ENCODE assay signal across 8 cellular contexts in the genomic region with DNA sequence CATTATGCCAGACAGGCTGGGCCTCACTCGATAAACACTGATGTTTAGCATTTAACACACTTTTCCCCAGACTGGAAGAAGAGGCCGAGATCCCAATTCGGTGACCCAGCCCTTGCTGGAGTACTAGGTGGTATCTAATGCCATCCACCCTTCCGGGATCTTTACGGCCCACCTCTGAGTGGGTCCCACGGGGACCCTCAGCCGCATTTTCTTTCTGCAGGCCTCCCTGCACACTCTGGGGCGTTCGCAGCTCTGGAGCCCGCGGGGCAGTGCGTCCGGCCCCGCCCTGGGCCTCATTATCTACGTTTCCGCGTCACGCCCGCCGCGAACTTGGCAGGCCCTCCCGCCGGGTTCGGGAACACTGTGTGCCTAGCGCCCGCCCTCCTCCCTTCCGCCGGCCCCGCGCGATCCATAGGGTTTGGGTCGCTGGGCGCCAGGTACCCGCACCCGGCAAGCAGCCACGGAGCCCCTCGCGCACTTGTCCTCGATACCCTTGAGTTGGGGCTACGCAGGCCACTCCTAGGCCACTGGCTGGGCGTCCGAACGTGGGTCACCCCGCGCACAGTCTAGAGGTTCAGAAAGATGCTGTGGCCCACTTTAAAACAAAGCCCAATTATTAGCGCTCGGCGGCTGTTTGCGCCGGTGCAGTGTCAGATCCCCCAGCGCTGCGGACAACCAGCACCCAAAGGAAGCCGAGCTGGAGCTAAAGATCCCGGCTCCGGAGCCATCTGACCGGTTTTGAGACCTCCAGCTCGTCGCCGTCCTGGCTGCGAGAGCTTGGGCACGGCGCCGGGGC. TPM values are rescaled to one million over a fixed set of nuclear protein-coding genes. Genes with fewer than 3 reads are reported as not detected.
DNase-seq lines count a peak whose midpoint lies in the region; ATAC-seq and TF ChIP-seq lines count a peak whose summit lies in the region.

No MANE protein-coding gene starts in this region.

- H3K9me3 Mint-ChIP-seq in activated T-helper 1 cell treated with anti-CD3 and anti-CD28 coated beads, Interleukin-12 subunit alpha, Interleukin-12 subunit beta, Interleukin-2, Interleukin-4 antibody, amounts not matched to agents 30 ng/mL and 10 ng/mL and 1 ng/mL, durations not matched to agents 14 hours and 24 hours and 36 hours = no peaks in the 10 kb centered on the region
- H3K9me3 Mint-ChIP-seq in naive thymus-derived CD4-positive, alpha-beta T cell = peaks cover 0 to 1% (median 0%) of the 10 kb centered on the region in 11 donors
- peaks cover 3% of the 10 kb centered on the region for H3K9me3 Mint-ChIP-seq in stimulated activated effector memory CD8-positive, alpha-beta T cell treated with anti-CD3 and anti-CD28 coated beads, Interleukin-12 subunit alpha, Interleukin-12 subunit beta, amount 100 ng/mL, for 72 hours

- peak overlapping the region; percentile 94 for H3K4me3 Mint-ChIP-seq in activated T-helper 1 cell treated with anti-CD3 and anti-CD28 coated beads, Interleukin-12 subunit alpha, Interleukin-12 subunit beta, Interleukin-2, Interleukin-4 antibody, amounts not matched to agents 30 ng/mL and 10 ng/mL and 1 ng/mL, durations not matched to agents 14 hours and 24 hours and 36 hours
- H3K4me3 Mint-ChIP-seq in naive thymus-derived CD4-positive, alpha-beta T cell = peak overlapping the region; percentile 88 to 97 (median 94)
- peak overlapping the region; percentile 96 for H3K4me3 Mint-ChIP-seq in stimulated activated effector memory CD8-positive, alpha-beta T cell treated with anti-CD3 and anti-CD28 coated beads, Interleukin-12 subunit alpha, Interleukin-12 subunit beta, amount 100 ng/mL, for 72 hours

- ATAC-seq in naive thymus-derived CD4-positive, alpha-beta T cell = peak; percentile 54
- ATAC-seq in stimulated activated effector memory CD8-positive, alpha-beta T cell treated with anti-CD3 and anti-CD28 coated beads, Interleukin-12 subunit alpha, Interleukin-12 subunit beta, amount 100 ng/mL, for 72 hours = peak; percentile 71
- ATAC-seq in GM18867 (IDR thresholded peaks at IDR 0.05; ENCODE audit: unreplicated experiment) = no peak

- H3K4me1 Mint-ChIP-seq in activated T-helper 1 cell treated with anti-CD3 and anti-CD28 coated beads, Interleukin-12 subunit alpha, Interleukin-12 subunit beta, Interleukin-2, Interleukin-4 antibody, amounts not matched to agents 30 ng/mL and 10 ng/mL and 1 ng/mL, durations not matched to agents 14 hours and 24 hours and 36 hours (ENCODE audit: low read depth) = peaks cover 33% of the 10 kb centered on the region
- H3K4me1 Mint-ChIP-seq in naive thymus-derived CD4-positive, alpha-beta T cell = peaks cover 22 to 61% (median 28%) of the 10 kb centered on the region in 7 donors
- H3K4me1 Mint-ChIP-seq in stimulated activated effector memory CD8-positive, alpha-beta T cell treated with anti-CD3 and anti-CD28 coated beads, Interleukin-12 subunit alpha, Interleukin-12 subunit beta, amount 100 ng/mL, for 72 hours = peaks cover 67% of the 10 kb centered on the region

- CTCF ChIA-PET in naive thymus-derived CD4-positive, alpha-beta T cell (lab: Charles Lee) = no interaction called here

- DNase-seq in EH (ENCODE audit: low read depth) (peak; percentile 76), NCI-H748 treated with DMSO at 0.1 percent for 48 hours (lab: John Stamatoyannopoulos, UW) (peak; percentile 30), fibroblast of mammary gland (ENCODE audit: low read depth) (peak; percentile 77), NCI-H187 (lab: John Stamatoyannopoulos, UW) (no peak)
- peak; percentile 46 for DNase-seq in activated T-helper 1 cell treated with anti-CD3 and anti-CD28 coated beads, Interleukin-12 subunit alpha, Interleukin-12 subunit beta, Interleukin-2, Interleukin-4 antibody, amounts not matched to agents 30 ng/mL and 10 ng/mL and 1 ng/mL, durations not matched to agents 14 hours and 24 hours and 36 hours (ENCODE audit: low spot score)
- DNase-seq in naive thymus-derived CD4-positive, alpha-beta T cell = peak; percentile 23 to 69 (median 44)
- DNase-seq in stimulated activated effector memory CD8-positive, alpha-beta T cell treated with anti-CD3 and anti-CD28 coated beads, Interleukin-12 subunit alpha, Interleukin-12 subunit beta, amount 100 ng/mL, for 72 hours (ENCODE audit: low spot score in 2 of 2) = peak in 1 of 2 donors; percentile 47

- no peaks in the 10 kb centered on the region for H3K9me3 ChIP-seq in naive thymus-derived CD4-positive, alpha-beta T cell (ENCODE audit: control insufficient read depth in 2 of 3, low read length in 3 of 3)

- no peaks in the 10 kb centered on the region for H3K36me3 ChIP-seq in naive thymus-derived CD4-positive, alpha-beta T cell (ENCODE audit: control insufficient read depth in 2 of 3, insufficient read depth in 3 of 3, low read length in 3 of 3)

- H3K27ac Mint-ChIP-seq in activated T-helper 1 cell treated with anti-CD3 and anti-CD28 coated beads, Interleukin-12 subunit alpha, Interleukin-12 subunit beta, Interleukin-2, Interleukin-4 antibody, amounts not matched to agents 30 ng/mL and 10 ng/mL and 1 ng/mL, durations not matched to agents 14 hours and 24 hours and 36 hours = peak overlapping the region; percentile 87
- H3K27ac Mint-ChIP-seq in naive thymus-derived CD4-positive, alpha-beta T cell = peak overlapping the region; percentile 89 to 95 (median 93)
- peak overlapping the region; percentile 96 for H3K27ac Mint-ChIP-seq in stimulated activated effector memory CD8-positive, alpha-beta T cell treated with anti-CD3 and anti-CD28 coated beads, Interleukin-12 subunit alpha, Interleukin-12 subunit beta, amount 100 ng/mL, for 72 hours

- intact Hi-C loops in activated T-helper 1 cell treated with anti-CD3 and anti-CD28 coated beads, Interleukin-12 subunit alpha, Interleukin-12 subunit beta, Interleukin-2, Interleukin-4 antibody, amounts not matched to agents 30 ng/mL and 10 ng/mL and 1 ng/mL, durations not matched to agents 14 hours and 24 hours and 36 hours (cut with micrococcal nuclease) = loop anchor here (1.0 to 2.0 kb wide), 6 partner anchors 18 to 201 kb away; partner anchors contain the start of genes CFAP298, MIS18A and URB1
- intact Hi-C loops in naive thymus-derived CD4-positive, alpha-beta T cell (cut with micrococcal nuclease) = loop anchor here (1.0 to 10.0 kb wide), 14 partner anchors 18 to 1231 kb away; partner anchors contain the start of genes CFAP298 (in 2 of the 2), URB1 (in 2 of the 2), CRYZL1 (in 1 of the 2) and GART (in 1 of the 2)

- H3K27me3 Mint-ChIP-seq in activated T-helper 1 cell treated with anti-CD3 and anti-CD28 coated beads, Interleukin-12 subunit alpha, Interleukin-12 subunit beta, Interleukin-2, Interleukin-4 antibody, amounts not matched to agents 30 ng/mL and 10 ng/mL and 1 ng/mL, durations not matched to agents 14 hours and 24 hours and 36 hours (ENCODE audit: insufficient read depth) = peaks cover 12% of the 10 kb centered on the region
- H3K27me3 Mint-ChIP-seq in naive thymus-derived CD4-positive, alpha-beta T cell = peaks cover 0 to 7% (median 0%) of the 10 kb centered on the region in 5 donors

- H3K27ac ChIP-seq in naive thymus-derived CD4-positive, alpha-beta T cell (ENCODE audit: low read depth, low read length) = peak overlapping the region; percentile 85

- POLR2A ChIA-PET in naive thymus-derived CD4-positive, alpha-beta T cell (lab: Charles Lee) = interaction anchor here (0.6 to 2.6 kb wide), 6 partner anchors 17 to 371 kb away, joined by 3 to 10 read pairs (median 4); partner anchors contain the start of genes CFAP298, MIS18A and URB1

- no peaks in the 10 kb centered on the region for H3K27me3 ChIP-seq in naive thymus-derived CD4-positive, alpha-beta T cell (ENCODE audit: control insufficient read depth in 2 of 2, insufficient read depth in 2 of 2, low read length in 2 of 2)

- H3K4me3 ChIP-seq in fibroblast of mammary gland (ENCODE audit: control insufficient read depth, low read depth, low read length) = peak overlapping the region; percentile 79
- peak overlapping the region; percentile 76 for H3K4me3 ChIP-seq in naive thymus-derived CD4-positive, alpha-beta T cell (ENCODE audit: low read length)

- peaks cover 14 to 29% of the 10 kb centered on the region in 2 donors for H3K4me1 ChIP-seq in naive thymus-derived CD4-positive, alpha-beta T cell (ENCODE audit: control insufficient read depth in 2 of 2, insufficient read depth in 2 of 2, low read length in 2 of 2)

- H3K36me3 Mint-ChIP-seq in activated T-helper 1 cell treated with anti-CD3 and anti-CD28 coated beads, Interleukin-12 subunit alpha, Interleukin-12 subunit beta, Interleukin-2, Interleukin-4 antibody, amounts not matched to agents 30 ng/mL and 10 ng/mL and 1 ng/mL, durations not matched to agents 14 hours and 24 hours and 36 hours (ENCODE audit: low read depth) = peaks cover 3% of the 10 kb centered on the region
- H3K36me3 Mint-ChIP-seq in naive thymus-derived CD4-positive, alpha-beta T cell = no peaks in the 10 kb centered on the region
- no peaks in the 10 kb centered on the region for H3K36me3 Mint-ChIP-seq in stimulated activated effector memory CD8-positive, alpha-beta T cell treated with anti-CD3 and anti-CD28 coated beads, Interleukin-12 subunit alpha, Interleukin-12 subunit beta, amount 100 ng/mL, for 72 hours

- no peak for TF ChIP-seq CTCF in fibroblast of mammary gland (conservative IDR thresholded peaks at IDR 0.05; ENCODE audit: control insufficient read depth, insufficient read depth, low read depth, low read length)

RNA-seq across cellular contexts. Expression of gene EVA1C, which starts 0.9 kb away (rescaled TPM):
- 6.2 and 7.6 TPM in 2 replicates for total RNA-seq in activated T-helper 1 cell treated with anti-CD3 and anti-CD28 coated beads, Interleukin-12 subunit alpha, Interleukin-12 subunit beta, Interleukin-2, Interleukin-4 antibody, amounts not matched to agents 30 ng/mL and 10 ng/mL and 1 ng/mL, durations not matched to agents 14 hours and 24 hours and 36 hours
- 10 to 100 TPM in 4 of 5 experiments, 1 to 10 TPM in 1; 2.6 to 16.3 (median 12.3) TPM for total RNA-seq in naive thymus-derived CD4-positive, alpha-beta T cell
- 10 to 100 TPM in 1 of 2 donors, 1 to 10 TPM in 1; 3.8 to 11.0 TPM for polyA plus RNA-seq in naive thymus-derived CD4-positive, alpha-beta T cell

RNA-seq across cellular contexts. Expression of gene URB1, which starts 18.8 kb away (rescaled TPM):
- total RNA-seq in activated T-helper 1 cell treated with anti-CD3 and anti-CD28 coated beads, Interleukin-12 subunit alpha, Interleukin-12 subunit beta, Interleukin-2, Interleukin-4 antibody, amounts not matched to agents 30 ng/mL and 10 ng/mL and 1 ng/mL, durations not matched to agents 14 hours and 24 hours and 36 hours = 42.1 and 42.8 TPM in 2 replicates
- 10 to 100 TPM; 14.5 to 20.6 (median 17.9) TPM for total RNA-seq in naive thymus-derived CD4-positive, alpha-beta T cell
- 1 to 10 TPM; 1.8 to 6.1 TPM for polyA plus RNA-seq in naive thymus-derived CD4-positive, alpha-beta T cell

Comparison
In these comparisons a context has a peak if more than half of its experiments do, and no peak if none do; other contexts are left out.
1. DNase-seq: peak in EH (single experiment), NCI-H748 treated with DMSO at 0.1 percent for 48 hours (single experiment), activated T-helper 1 cell treated with anti-CD3 and anti-CD28 coated beads, Interleukin-12 subunit alpha, Interleukin-12 subunit beta, Interleukin-2, Interleukin-4 antibody, amounts not matched to agents 30 ng/mL and 10 ng/mL and 1 ng/mL, durations not matched to agents 14 hours and 24 hours and 36 hours (single experiment), fibroblast of mammary gland (single experiment) and naive thymus-derived CD4-positive, alpha-beta T cell (9 of 9); none in NCI-H187 (0 of 2).
2. Peak in every context shown above with its lines, with median percentiles within 50 percentile points of each other: H3K27ac Mint-ChIP-seq and H3K4me3 Mint-ChIP-seq.